Comparison of ENCODE assay signal across 18 cellular contexts in the genomic region with DNA sequence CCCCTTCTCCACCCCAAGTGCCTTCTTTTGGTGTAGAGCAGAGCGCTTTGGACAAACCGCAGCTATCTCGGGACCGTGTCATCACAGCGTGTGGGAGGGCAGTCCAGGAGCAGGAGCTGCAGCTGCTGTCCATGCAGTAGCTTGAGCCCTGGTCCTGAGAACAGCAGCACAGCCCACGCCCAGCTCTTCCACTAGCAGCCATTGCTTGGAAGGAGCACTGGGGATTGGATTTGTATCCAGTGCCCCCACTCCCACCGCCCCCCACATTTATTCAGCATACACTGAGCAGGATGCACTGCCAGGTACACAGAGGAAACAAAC.
DNase-seq lines count a peak whose midpoint lies in the region; ATAC-seq, FAIRE-seq and TF ChIP-seq lines count a peak whose summit lies in the region.
"Had no signal": no experiment of that assay in that cellular context is flagged by ENCODE, and none has a peak within 500 bp of the region (broad histone marks: within the 10 kb centered on the region; RNA-seq: fewer than 3 reads in every experiment).

No MANE protein-coding gene starts in this region.

- intact Hi-C loops in left cardiac atrium (cut with DNase I) = no loop called here

- in situ Hi-C loops in GM23248 (cut with MboI) = loop anchor here (5.0 kb wide), 1 partner anchor 150 kb away; no protein-coding TSS in a partner anchor

- H3K79me2 ChIP-seq in GM23248 (ENCODE audit: insufficient read depth) = no peaks in the 10 kb centered on the region
- H3K79me2 ChIP-seq in neural progenitor cell (ENCODE audit: low read depth) = no peaks in the 10 kb centered on the region

- H3K27ac Mint-ChIP-seq in neural progenitor cell = no peak overlapping the region
- H3K27ac Mint-ChIP-seq: activated naive CD8-positive, alpha-beta T cell treated with anti-CD3 and anti-CD28 coated beads, Interleukin-2, amount 50 U/mL, for 24 hours; stimulated activated memory B cell treated with anti-CD40 and anti-IgM and Interleukin-4, amounts not matched to agents 10 μg/mL and 1 μg/mL and 100 μg/mL, for 72 hours had no signal

- 71 to 76% methylated on average over 7 of the region's 7 CpGs for WGBS in GM23248 (ENCODE audit: low coverage in 1 of 2, low lambda C conversion rate in 2 of 2, missing lambda C conversion rate in 2 of 2), 2 experiments
- 41 to 68% (median 62%) methylated on average over 7 of the region's 7 CpGs for WGBS in small intestine, 3 donors

- no peaks in the 10 kb centered on the region for H4K20me1 ChIP-seq in GM23248 (ENCODE audit: insufficient read depth)
- H4K20me1 ChIP-seq in neural progenitor cell (ENCODE audit: low read depth) = no peaks in the 10 kb centered on the region

- H3K4me1 Mint-ChIP-seq in neural progenitor cell = peaks cover 8% of the 10 kb centered on the region

- H3K4me1 ChIP-seq in GM23248 (ENCODE audit: insufficient read depth) (0 out of 2 replicates have a peak, but pooled peaks cover under 1% of the 10 kb centered on the region), SJCRH30 (peaks cover 31% of the 10 kb centered on the region), small intestine (ENCODE audit: control insufficient read depth in 2 of 2, insufficient read depth in 1 of 2, low read depth in 1 of 2, low read length in 1 of 2) (peaks cover 21 to 28% of the 10 kb centered on the region in 2 donors), neural progenitor cell (no peaks in the 10 kb centered on the region)

- DNase-seq in GM23248 = peak; percentile 36
- DNase-seq in SJCRH30 = peak; percentile 68 to 75
- peak; percentile 52 for DNase-seq in left cardiac atrium
- DNase-seq in small intestine = no peak
- no peak for DNase-seq in neural progenitor cell (ENCODE audit: low spot score)
- DNase-seq in DMS153 (lab: John Stamatoyannopoulos, UW) = no peak
- no peak for DNase-seq in NCI-H2081 (lab: John Stamatoyannopoulos, UW)
- no peak for DNase-seq in T-helper 2 cell
- DNase-seq: activated CD8-positive, alpha-beta memory T cell treated with anti-CD3 and anti-CD28 coated beads, Interleukin-2, amount 50 U/mL, for 4 hours; activated naive CD8-positive, alpha-beta T cell treated with anti-CD3 and anti-CD28 coated beads, Interleukin-2, amount 50 U/mL, for 24 hours; CD8-positive, alpha-beta memory T cell; dorsolateral prefrontal cortex; foreskin melanocyte; NCI-H2171 treated with DMSO at 0.1 percent for 48 hours had no signal

- no peak overlapping the region for H3K9ac ChIP-seq in GM23248
- H3K9ac ChIP-seq in neural progenitor cell = no peak overlapping the region

- no peaks in the 10 kb centered on the region for H3K27me3 ChIP-seq in GM23248 (replicated peaks; ENCODE audit: insufficient read depth)
- no peaks in the 10 kb centered on the region for H3K27me3 ChIP-seq in SJCRH30
- no peaks in the 10 kb centered on the region for H3K27me3 ChIP-seq in small intestine (ENCODE audit: control insufficient read depth in 2 of 2, insufficient read depth in 2 of 2, low read length in 2 of 2)
- no peaks in the 10 kb centered on the region for H3K27me3 ChIP-seq in neural progenitor cell
- H3K27me3 ChIP-seq: dorsolateral prefrontal cortex, neutrophil had no signal

- H3F3A ChIP-seq in GM23248 (ENCODE audit: insufficient read depth) (peaks cover 4% of the 10 kb centered on the region; the same call in 1 of the 2 replicates), neural progenitor cell (ENCODE audit: low read depth) (no peaks in the 10 kb centered on the region)

- H3K27ac ChIP-seq in GM23248 = no peak overlapping the region
- H3K27ac ChIP-seq in SJCRH30 = no peak overlapping the region
- peak overlapping the region; percentile 82 to 90 for H3K27ac ChIP-seq in small intestine (ENCODE audit: low read depth in 1 of 2, low read length in 1 of 2)
- H3K27ac ChIP-seq in neural progenitor cell = no peak overlapping the region

- H3K36me3 ChIP-seq in GM23248 (ENCODE audit: low read depth) (no peaks in the 10 kb centered on the region), SJCRH30 (no peaks in the 10 kb centered on the region), small intestine (ENCODE audit: control insufficient read depth in 2 of 2, insufficient read depth in 2 of 2, low read length in 2 of 2) (no peaks in the 10 kb centered on the region), neural progenitor cell (no peaks in the 10 kb centered on the region)

- H3K4me2 ChIP-seq in GM23248 (ENCODE audit: unreplicated experiment) (no peak overlapping the region), neural progenitor cell (no peak overlapping the region)

- FAIRE-seq in small intestine (lab: Jason Lieb, UNC) = no peak
- FAIRE-seq: keratinocyte had no signal

- peaks cover 4% of the 10 kb centered on the region for H3K27me3 Mint-ChIP-seq in neural progenitor cell (ENCODE audit: insufficient read depth, low read depth)
- H3K27me3 Mint-ChIP-seq: activated naive CD8-positive, alpha-beta T cell treated with anti-CD3 and anti-CD28 coated beads, Interleukin-2, amount 50 U/mL, for 24 hours; CD8-positive, alpha-beta memory T cell; stimulated activated memory B cell treated with anti-CD40 and anti-IgM and Interleukin-4, amounts not matched to agents 10 μg/mL and 1 μg/mL and 100 μg/mL, for 72 hours had no signal

- no peak for TF ChIP-seq CTCF in neural progenitor cell (IDR thresholded peaks at IDR 0.05)

- H3K9me3 ChIP-seq in GM23248 (ENCODE audit: low read depth) (no peaks in the 10 kb centered on the region), SJCRH30 (replicated peaks) (no peaks in the 10 kb centered on the region), small intestine (ENCODE audit: control insufficient read depth, low read depth) (no peaks in the 10 kb centered on the region), neural progenitor cell (ENCODE audit: low read depth) (no peaks in the 10 kb centered on the region)
- H3K9me3 ChIP-seq: neutrophil had no signal

- H3K4me3 ChIP-seq in GM23248 = no peak overlapping the region
- no peak overlapping the region for H3K4me3 ChIP-seq in SJCRH30
- no peak overlapping the region for H3K4me3 ChIP-seq in small intestine (ENCODE audit: low read depth in 1 of 2, low read length in 2 of 2)
- H3K4me3 ChIP-seq in neural progenitor cell = no peak overlapping the region
- H3K4me3 ChIP-seq: dorsolateral prefrontal cortex had no signal

- no peaks in the 10 kb centered on the region for H3K36me3 Mint-ChIP-seq in neural progenitor cell
- H3K36me3 Mint-ChIP-seq: stimulated activated memory B cell treated with anti-CD40 and anti-IgM and Interleukin-4, amounts not matched to agents 10 μg/mL and 1 μg/mL and 100 μg/mL, for 72 hours had no signal

- no peaks in the 10 kb centered on the region for H3K9me3 Mint-ChIP-seq in neural progenitor cell
- H3K9me3 Mint-ChIP-seq: activated naive CD8-positive, alpha-beta T cell treated with anti-CD3 and anti-CD28 coated beads, Interleukin-2, amount 50 U/mL, for 24 hours; CD8-positive, alpha-beta memory T cell; stimulated activated memory B cell treated with anti-CD40 and anti-IgM and Interleukin-4, amounts not matched to agents 10 μg/mL and 1 μg/mL and 100 μg/mL, for 72 hours had no signal

- peak; percentile 54 to 72 for ATAC-seq in left cardiac atrium
- ATAC-seq: activated naive CD8-positive, alpha-beta T cell treated with anti-CD3 and anti-CD28 coated beads, Interleukin-2, amount 50 U/mL, for 24 hours; Panc1; stimulated activated memory B cell treated with anti-CD40 and anti-IgM and Interleukin-4, amounts not matched to agents 10 μg/mL and 1 μg/mL and 100 μg/mL, for 72 hours had no signal

- no peak overlapping the region for H3K4me3 Mint-ChIP-seq in neural progenitor cell
- H3K4me3 Mint-ChIP-seq: activated naive CD8-positive, alpha-beta T cell treated with anti-CD3 and anti-CD28 coated beads, Interleukin-2, amount 50 U/mL, for 24 hours; CD8-positive, alpha-beta memory T cell; stimulated activated memory B cell treated with anti-CD40 and anti-IgM and Interleukin-4, amounts not matched to agents 10 μg/mL and 1 μg/mL and 100 μg/mL, for 72 hours had no signal

- H2AFZ ChIP-seq in GM23248 = no peak overlapping the region
- H2AFZ ChIP-seq in neural progenitor cell (replicated peaks) = no peak overlapping the region

- no peaks in the 10 kb centered on the region for H3K9me2 ChIP-seq in GM23248 (ENCODE audit: insufficient read depth)

Comparison
In these comparisons a context has a peak if more than half of its experiments do, and no peak if none do; other contexts are left out.
1. DNase-seq: peak in GM23248 (single experiment), SJCRH30 (2 of 2) and left cardiac atrium (single experiment); none in small intestine (single experiment), neural progenitor cell (single experiment), DMS153 (single experiment), NCI-H2081 (0 of 2) and T-helper 2 cell (0 of 5).
2. H3K27ac ChIP-seq: peak in small intestine (2 of 2); none in GM23248 (single experiment), SJCRH30 (single experiment) and neural progenitor cell (single experiment).